ENCODE assay signal across 9 cellular contexts in the genomic region with DNA sequence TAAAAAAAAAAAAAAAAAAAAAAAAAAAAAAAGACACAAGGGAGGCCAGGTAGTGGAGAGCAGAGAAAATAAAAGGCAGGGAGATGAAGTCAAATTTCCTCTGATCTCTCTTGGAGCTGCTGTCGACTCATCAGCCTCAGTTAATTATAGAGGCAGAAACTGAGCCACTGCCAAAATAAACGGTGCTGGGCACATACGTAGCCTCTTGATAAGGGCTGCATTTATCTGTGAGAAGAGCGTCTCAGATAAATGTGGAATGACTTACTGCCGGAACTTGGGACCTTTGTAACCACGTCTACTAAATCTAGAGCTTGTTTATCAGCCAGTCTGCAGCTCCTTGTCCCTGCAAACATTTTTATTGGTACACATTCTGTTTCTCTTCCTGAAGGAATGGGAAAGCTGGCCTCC.
DNase-seq lines count a peak whose midpoint lies in the region; ATAC-seq and TF ChIP-seq lines count a peak whose summit lies in the region.
"Had no signal": no experiment of that assay in that cellular context is flagged by ENCODE, and none has a peak within 500 bp of the region (broad histone marks: within the 10 kb centered on the region; RNA-seq: fewer than 3 reads in every experiment).

No MANE protein-coding gene starts in this region.

- H4K20me1 ChIP-seq in hepatocyte (ENCODE audit: insufficient read depth, poor library complexity, severe bottlenecking): no peaks in the 10 kb centered on the region

- intact Hi-C loops in stomach (cut with DNase I; ENCODE audit: low total_unique reads): no loop called here
- intact Hi-C loops in naive thymus-derived CD4-positive, alpha-beta T cell (cut with micrococcal nuclease): no loop called here

- TF ChIP-seq EP300 in stomach (IDR thresholded peaks at IDR 0.05): no peak

- H3K9ac ChIP-seq in adipocyte (ENCODE audit: low read length): no peak overlapping the region
- H3K9ac ChIP-seq: KMS-11 had no signal

- H3K27me3 Mint-ChIP-seq in activated CD8-positive, alpha-beta T cell treated with anti-CD3 and anti-CD28 coated beads, Interleukin-2, amount 10 ng/mL, durations not matched to agents 7 days and 5 days (ENCODE audit: low read depth): no peaks in the 10 kb centered on the region
- peaks cover 0 to 27% (median 17%) of the 10 kb centered on the region in 5 donors for H3K27me3 Mint-ChIP-seq in naive thymus-derived CD4-positive, alpha-beta T cell

- H3K36me3 ChIP-seq in adipocyte (ENCODE audit: control insufficient read depth, insufficient read depth, low read length, severe bottlenecking) (no peaks in the 10 kb centered on the region), hepatocyte (replicated peaks; ENCODE audit: insufficient read depth, low read depth) (no peaks in the 10 kb centered on the region), stomach (no peaks in the 10 kb centered on the region)
- no peaks in the 10 kb centered on the region for H3K36me3 ChIP-seq in naive thymus-derived CD4-positive, alpha-beta T cell (ENCODE audit: control insufficient read depth in 2 of 3, insufficient read depth in 3 of 3, low read length in 3 of 3)

- H3K4me3 ChIP-seq in adipocyte (ENCODE audit: low read length) (no peak overlapping the region), hepatocyte (no peak overlapping the region), stomach (no peak overlapping the region)
- H3K4me3 ChIP-seq in naive thymus-derived CD4-positive, alpha-beta T cell (ENCODE audit: low read length): no peak overlapping the region

- H3K4me3 Mint-ChIP-seq in activated CD8-positive, alpha-beta T cell treated with anti-CD3 and anti-CD28 coated beads, Interleukin-2, amount 10 ng/mL, durations not matched to agents 7 days and 5 days: no peak overlapping the region
- H3K4me3 Mint-ChIP-seq in naive thymus-derived CD4-positive, alpha-beta T cell: no peak overlapping the region

- POLR2A ChIA-PET in activated CD8-positive, alpha-beta T cell treated with anti-CD3 and anti-CD28 coated beads, Interleukin-2, amount 10 ng/mL, durations not matched to agents 7 days and 5 days (lab: Charles Lee): no interaction called here
- POLR2A ChIA-PET in naive thymus-derived CD4-positive, alpha-beta T cell (lab: Charles Lee): no interaction called here

- no peaks in the 10 kb centered on the region for H3K9me2 ChIP-seq in hepatocyte (replicated peaks; ENCODE audit: insufficient read depth)

- DNase-seq in NCI-H1417 (lab: John Stamatoyannopoulos, UW) (peak in 2 of 3 experiments; percentile 19 to 67), NCI-H1417 treated with DMSO at 0.1 percent for 48 hours (lab: John Stamatoyannopoulos, UW) (no peak), adipocyte (ENCODE audit: low read depth) (peak; percentile 28), hepatocyte (ENCODE audit: low spot score) (peak; percentile 30), stomach (peak; percentile 48), NOMO-1 (lab: John Stamatoyannopoulos, UW; ENCODE audit: unreplicated experiment in 2 of 2) (no peak)
- DNase-seq in activated CD8-positive, alpha-beta T cell treated with anti-CD3 and anti-CD28 coated beads, Interleukin-2, amount 10 ng/mL, durations not matched to agents 7 days and 5 days: no peak
- no peak for DNase-seq in naive thymus-derived CD4-positive, alpha-beta T cell

- no peaks in the 10 kb centered on the region for H3K79me2 ChIP-seq in hepatocyte

- no peaks in the 10 kb centered on the region for H3K9me3 Mint-ChIP-seq in activated CD8-positive, alpha-beta T cell treated with anti-CD3 and anti-CD28 coated beads, Interleukin-2, amount 10 ng/mL, durations not matched to agents 7 days and 5 days (ENCODE audit: insufficient read depth)
- H3K9me3 Mint-ChIP-seq in naive thymus-derived CD4-positive, alpha-beta T cell: peaks cover 0 to 4% (median 0%) of the 10 kb centered on the region in 11 donors

- H3K27ac ChIP-seq in hepatocyte (peak overlapping the region; percentile 57), stomach (no peak overlapping the region)
- H3K27ac ChIP-seq in naive thymus-derived CD4-positive, alpha-beta T cell (ENCODE audit: low read depth, low read length): no peak overlapping the region
- H3K27ac ChIP-seq: KMS-11 had no signal

- H3K27ac Mint-ChIP-seq in activated CD8-positive, alpha-beta T cell treated with anti-CD3 and anti-CD28 coated beads, Interleukin-2, amount 10 ng/mL, durations not matched to agents 7 days and 5 days: no peak overlapping the region
- H3K27ac Mint-ChIP-seq in naive thymus-derived CD4-positive, alpha-beta T cell: no peak overlapping the region

- H3K27me3 ChIP-seq in adipocyte (replicated peaks; ENCODE audit: control insufficient read depth, insufficient read depth, low read length) (peaks cover 8% of the 10 kb centered on the region), hepatocyte (no peaks in the 10 kb centered on the region), stomach (no peaks in the 10 kb centered on the region)
- H3K27me3 ChIP-seq in naive thymus-derived CD4-positive, alpha-beta T cell (ENCODE audit: control insufficient read depth in 2 of 2, insufficient read depth in 2 of 2, low read length in 2 of 2): no peaks in the 10 kb centered on the region

- H2AFZ ChIP-seq in hepatocyte: no peak overlapping the region

- TF ChIP-seq CTCF in hepatocyte (IDR thresholded peaks at IDR 0.05; ENCODE audit: poor library complexity) (no peak), stomach (IDR thresholded peaks at IDR 0.05) (no peak)

- peak overlapping the region; percentile 39 for H3K4me2 ChIP-seq in hepatocyte
- H3K4me2 ChIP-seq: KMS-11 had no signal

- H3K36me3 Mint-ChIP-seq in activated CD8-positive, alpha-beta T cell treated with anti-CD3 and anti-CD28 coated beads, Interleukin-2, amount 10 ng/mL, durations not matched to agents 7 days and 5 days (ENCODE audit: low read depth): no peaks in the 10 kb centered on the region
- H3K36me3 Mint-ChIP-seq in naive thymus-derived CD4-positive, alpha-beta T cell: no peaks in the 10 kb centered on the region

- no peaks in the 10 kb centered on the region for H3K4me1 Mint-ChIP-seq in activated CD8-positive, alpha-beta T cell treated with anti-CD3 and anti-CD28 coated beads, Interleukin-2, amount 10 ng/mL, durations not matched to agents 7 days and 5 days (ENCODE audit: low read depth)
- H3K4me1 Mint-ChIP-seq in naive thymus-derived CD4-positive, alpha-beta T cell: peaks cover 0 to 6% (median 0%) of the 10 kb centered on the region in 7 donors

- CTCF ChIA-PET in activated CD8-positive, alpha-beta T cell treated with anti-CD3 and anti-CD28 coated beads, Interleukin-2, amount 10 ng/mL, durations not matched to agents 7 days and 5 days (lab: Charles Lee): no interaction called here
- CTCF ChIA-PET in naive thymus-derived CD4-positive, alpha-beta T cell (lab: Charles Lee): interaction anchor here (0.6 kb wide), 1 partner anchor 82 kb away, joined by 3 read pairs; no protein-coding TSS in a partner anchor

- no peak for ATAC-seq in activated CD8-positive, alpha-beta T cell treated with anti-CD3 and anti-CD28 coated beads, Interleukin-2, amount 10 ng/mL, durations not matched to agents 7 days and 5 days
- no peak for ATAC-seq in naive thymus-derived CD4-positive, alpha-beta T cell

- H3K9me3 ChIP-seq in adipocyte (ENCODE audit: control insufficient read depth, low read length) (peaks cover 7% of the 10 kb centered on the region), hepatocyte (ENCODE audit: low read depth) (no peaks in the 10 kb centered on the region), stomach (peaks cover 0 to 9% (median 6%) of the 10 kb centered on the region in 4 donors)
- H3K9me3 ChIP-seq in naive thymus-derived CD4-positive, alpha-beta T cell (ENCODE audit: control insufficient read depth in 2 of 3, low read length in 3 of 3): peaks cover 0 to 2% (median 0%) of the 10 kb centered on the region in 3 experiments

- peaks cover 13% of the 10 kb centered on the region for H3K4me1 ChIP-seq in adipocyte (ENCODE audit: control insufficient read depth, insufficient read depth, low read length)
- peaks cover 9% of the 10 kb centered on the region for H3K4me1 ChIP-seq in hepatocyte (ENCODE audit: insufficient read depth)
- peaks cover 0 to 19% (median 10%) of the 10 kb centered on the region in 4 donors for H3K4me1 ChIP-seq in stomach
- H3K4me1 ChIP-seq in naive thymus-derived CD4-positive, alpha-beta T cell (ENCODE audit: control insufficient read depth in 2 of 2, insufficient read depth in 2 of 2, low read length in 2 of 2): no peaks in the 10 kb centered on the region

- no peak for TF ChIP-seq POLR2A in stomach (IDR thresholded peaks at IDR 0.05)

- WGBS in hepatocyte (ENCODE audit: low lambda C conversion rate, missing lambda C conversion rate): 13% methylated on average over 6 of the region's 6 CpGs
- 11 to 26% (median 16%) methylated on average over 6 of the region's 6 CpGs for WGBS in stomach, 5 donors

Comparison
In these comparisons a context has a peak if more than half of its experiments do, and no peak if none do; other contexts are left out.
1. DNase-seq: peak in NCI-H1417 (2 of 3), adipocyte (single experiment), hepatocyte (single experiment) and stomach (single experiment); none in NCI-H1417 treated with DMSO at 0.1 percent for 48 hours (single experiment), NOMO-1 (0 of 2), activated CD8-positive, alpha-beta T cell treated with anti-CD3 and anti-CD28 coated beads, Interleukin-2, amount 10 ng/mL, durations not matched to agents 7 days and 5 days (single experiment) and naive thymus-derived CD4-positive, alpha-beta T cell (0 of 9).